8 cellular contexts compared by ENCODE assay signal in genomic region chr15:35545316-35545824, GRCh38. TPM values are rescaled to one million over a fixed set of nuclear protein-coding genes. Genes with fewer than 3 reads are reported as not detected.
DNase-seq lines count a peak whose midpoint lies in the region; ATAC-seq lines count a peak whose summit lies in the region.

No MANE protein-coding gene starts in this region.

- DNase-seq in activated T-cell treated with anti-CD3 and anti-CD28 coated beads for 24 hours (ENCODE audit: low read depth) (peak; percentile 4), NCI-H2227 treated with DMSO at 0.1 percent for 48 hours (lab: John Stamatoyannopoulos, UW) (peak; percentile 80), head of caudate nucleus (peak in 32 of 42 donors; percentile 11 to 63 (median 30)), trophoblast cell (peak; percentile 24 to 51), HPDE6-E6E7 (ENCODE audit: extremely low spot score) (no peak)
- DNase-seq in activated T-cell treated with anti-CD3 and anti-CD28 coated beads, Interleukin-2, amount 50 U/mL, for 1 hour, result no peak
- peak; percentile 30 for DNase-seq in activated naive CD4-positive, alpha-beta T cell treated with anti-CD3 and anti-CD28 coated beads, Interleukin-2, amount 10 ng/mL, durations not matched to agents 7 days and 5 days

- peak overlapping the region; percentile 94 for H2BK120ac ChIP-seq in trophoblast cell (ENCODE audit: insufficient read depth, low read length, poor library complexity)

- peak overlapping the region; percentile 97 for H3K27ac Mint-ChIP-seq in activated naive CD4-positive, alpha-beta T cell treated with anti-CD3 and anti-CD28 coated beads, Interleukin-2, amount 10 ng/mL, durations not matched to agents 7 days and 5 days

- peak overlapping the region; percentile 89 for H2AFZ ChIP-seq in trophoblast cell (ENCODE audit: insufficient read depth, low read length, poor library complexity)

- no CpG with 5 or more reads among the region's 15 CpGs for WGBS in trophoblast cell (ENCODE audit: extremely low coverage, insufficient coverage, insufficient read length)

- peaks cover 20% of the 10 kb centered on the region for H3K4me1 Mint-ChIP-seq in activated naive CD4-positive, alpha-beta T cell treated with anti-CD3 and anti-CD28 coated beads, Interleukin-2, amount 10 ng/mL, durations not matched to agents 7 days and 5 days

- peaks cover 5% of the 10 kb centered on the region for H3K79me2 ChIP-seq in trophoblast cell (ENCODE audit: control insufficient read depth, insufficient read depth, low read length, poor library complexity)

- peaks cover 14% of the 10 kb centered on the region for H3K79me1 ChIP-seq in trophoblast cell (ENCODE audit: low read length)

- CTCF ChIA-PET in activated naive CD4-positive, alpha-beta T cell treated with anti-CD3 and anti-CD28 coated beads, Interleukin-2, amount 10 ng/mL, durations not matched to agents 7 days and 5 days (lab: Charles Lee), result no interaction called here

- peaks cover 3% of the 10 kb centered on the region for H3K27me3 Mint-ChIP-seq in activated naive CD4-positive, alpha-beta T cell treated with anti-CD3 and anti-CD28 coated beads, Interleukin-2, amount 10 ng/mL, durations not matched to agents 7 days and 5 days

- H3K9ac ChIP-seq in trophoblast cell (ENCODE audit: low read length), result peak overlapping the region; percentile 84

- no peak overlapping the region for H3K23ac ChIP-seq in trophoblast cell (ENCODE audit: low read length)

- H3K4me3 ChIP-seq in trophoblast cell (ENCODE audit: low read depth, low read length), result peak overlapping the region; percentile 80

- peak overlapping the region; percentile 92 for H2BK5ac ChIP-seq in trophoblast cell (ENCODE audit: low read depth, low read length, poor library complexity)

- H3K27ac ChIP-seq in trophoblast cell (ENCODE audit: low read depth, low read length), result peak overlapping the region; percentile 95

- intact Hi-C loops in head of caudate nucleus (cut with DNase I), result no loop called here

- peak overlapping the region; percentile 96 for H4K8ac ChIP-seq in trophoblast cell (ENCODE audit: low read depth, low read length)

- no peak overlapping the region for H3K4ac ChIP-seq in trophoblast cell (ENCODE audit: low read depth, low read length)

- no peaks in the 10 kb centered on the region for H3K36me3 Mint-ChIP-seq in activated naive CD4-positive, alpha-beta T cell treated with anti-CD3 and anti-CD28 coated beads, Interleukin-2, amount 10 ng/mL, durations not matched to agents 7 days and 5 days

- peak overlapping the region; percentile 76 for H4K12ac ChIP-seq in trophoblast cell (ENCODE audit: low read depth, low read length)

- H3K9me3 ChIP-seq in trophoblast cell (ENCODE audit: insufficient read depth, low read depth, low read length), result no peaks in the 10 kb centered on the region

- peak; percentile 23 for ATAC-seq in HG02759 (IDR thresholded peaks at IDR 0.05; ENCODE audit: unreplicated experiment)

- no peaks in the 10 kb centered on the region for H3K27me3 ChIP-seq in trophoblast cell (ENCODE audit: insufficient read depth, low read length)

- peak overlapping the region; percentile 88 for H3K14ac ChIP-seq in trophoblast cell (ENCODE audit: low read length)

- no peak overlapping the region for H2AK5ac ChIP-seq in trophoblast cell (ENCODE audit: low read length)

- H3K4me3 Mint-ChIP-seq in activated naive CD4-positive, alpha-beta T cell treated with anti-CD3 and anti-CD28 coated beads, Interleukin-2, amount 10 ng/mL, durations not matched to agents 7 days and 5 days, result peak overlapping the region; percentile 89

- H3K36me3 ChIP-seq in trophoblast cell (ENCODE audit: control insufficient read depth in 1 of 2, insufficient read depth in 2 of 2, low read length in 2 of 2), result no peaks in the 10 kb centered on the region

- H3K9me3 Mint-ChIP-seq in activated naive CD4-positive, alpha-beta T cell treated with anti-CD3 and anti-CD28 coated beads, Interleukin-2, amount 10 ng/mL, durations not matched to agents 7 days and 5 days, result no peaks in the 10 kb centered on the region

- H3K4me1 ChIP-seq in trophoblast cell (ENCODE audit: control insufficient read depth in 1 of 2, insufficient read depth in 2 of 2, low read length in 2 of 2), result peaks cover 0 to 3% of the 10 kb centered on the region in 2 experiments

- no peak overlapping the region for H3K18ac ChIP-seq in trophoblast cell (ENCODE audit: low read length)

- H2BK12ac ChIP-seq in trophoblast cell (ENCODE audit: low read length), result no peak overlapping the region

- peak overlapping the region; percentile 81 for H3K4me2 ChIP-seq in trophoblast cell (ENCODE audit: low read length)

- peak overlapping the region; percentile 94 for H4K91ac ChIP-seq in trophoblast cell (ENCODE audit: low read depth, low read length)

RNA-seq across cellular contexts. Expression of gene DPH6, which starts 0.6 kb away (rescaled TPM):
- 4.1 and 4.5 TPM in 2 replicates for polyA plus RNA-seq in trophoblast cell (2013)

Comparison
In these comparisons a context has a peak if more than half of its experiments do, and no peak if none do; other contexts are left out.
1. DNase-seq: peak in activated T-cell treated with anti-CD3 and anti-CD28 coated beads for 24 hours (single experiment), NCI-H2227 treated with DMSO at 0.1 percent for 48 hours (single experiment), activated naive CD4-positive, alpha-beta T cell treated with anti-CD3 and anti-CD28 coated beads, Interleukin-2, amount 10 ng/mL, durations not matched to agents 7 days and 5 days (single experiment), head of caudate nucleus (32 of 42) and trophoblast cell (2 of 2); none in activated T-cell treated with anti-CD3 and anti-CD28 coated beads, Interleukin-2, amount 50 U/mL, for 1 hour (single experiment) and HPDE6-E6E7 (single experiment).